Comparison of ENCODE assay signal across 1 cellular context in genomic region chr16:85883813-85884212, GRCh38.
TF ChIP-seq lines count a peak whose summit lies in the region.

No MANE protein-coding gene starts in this region.

TF ChIP-seq in HEK293, 187 proteins besides CTCF, POLR2A, EP300 and RAD21 (continued from another document):
- TF ChIP-seq, protein P1, sequence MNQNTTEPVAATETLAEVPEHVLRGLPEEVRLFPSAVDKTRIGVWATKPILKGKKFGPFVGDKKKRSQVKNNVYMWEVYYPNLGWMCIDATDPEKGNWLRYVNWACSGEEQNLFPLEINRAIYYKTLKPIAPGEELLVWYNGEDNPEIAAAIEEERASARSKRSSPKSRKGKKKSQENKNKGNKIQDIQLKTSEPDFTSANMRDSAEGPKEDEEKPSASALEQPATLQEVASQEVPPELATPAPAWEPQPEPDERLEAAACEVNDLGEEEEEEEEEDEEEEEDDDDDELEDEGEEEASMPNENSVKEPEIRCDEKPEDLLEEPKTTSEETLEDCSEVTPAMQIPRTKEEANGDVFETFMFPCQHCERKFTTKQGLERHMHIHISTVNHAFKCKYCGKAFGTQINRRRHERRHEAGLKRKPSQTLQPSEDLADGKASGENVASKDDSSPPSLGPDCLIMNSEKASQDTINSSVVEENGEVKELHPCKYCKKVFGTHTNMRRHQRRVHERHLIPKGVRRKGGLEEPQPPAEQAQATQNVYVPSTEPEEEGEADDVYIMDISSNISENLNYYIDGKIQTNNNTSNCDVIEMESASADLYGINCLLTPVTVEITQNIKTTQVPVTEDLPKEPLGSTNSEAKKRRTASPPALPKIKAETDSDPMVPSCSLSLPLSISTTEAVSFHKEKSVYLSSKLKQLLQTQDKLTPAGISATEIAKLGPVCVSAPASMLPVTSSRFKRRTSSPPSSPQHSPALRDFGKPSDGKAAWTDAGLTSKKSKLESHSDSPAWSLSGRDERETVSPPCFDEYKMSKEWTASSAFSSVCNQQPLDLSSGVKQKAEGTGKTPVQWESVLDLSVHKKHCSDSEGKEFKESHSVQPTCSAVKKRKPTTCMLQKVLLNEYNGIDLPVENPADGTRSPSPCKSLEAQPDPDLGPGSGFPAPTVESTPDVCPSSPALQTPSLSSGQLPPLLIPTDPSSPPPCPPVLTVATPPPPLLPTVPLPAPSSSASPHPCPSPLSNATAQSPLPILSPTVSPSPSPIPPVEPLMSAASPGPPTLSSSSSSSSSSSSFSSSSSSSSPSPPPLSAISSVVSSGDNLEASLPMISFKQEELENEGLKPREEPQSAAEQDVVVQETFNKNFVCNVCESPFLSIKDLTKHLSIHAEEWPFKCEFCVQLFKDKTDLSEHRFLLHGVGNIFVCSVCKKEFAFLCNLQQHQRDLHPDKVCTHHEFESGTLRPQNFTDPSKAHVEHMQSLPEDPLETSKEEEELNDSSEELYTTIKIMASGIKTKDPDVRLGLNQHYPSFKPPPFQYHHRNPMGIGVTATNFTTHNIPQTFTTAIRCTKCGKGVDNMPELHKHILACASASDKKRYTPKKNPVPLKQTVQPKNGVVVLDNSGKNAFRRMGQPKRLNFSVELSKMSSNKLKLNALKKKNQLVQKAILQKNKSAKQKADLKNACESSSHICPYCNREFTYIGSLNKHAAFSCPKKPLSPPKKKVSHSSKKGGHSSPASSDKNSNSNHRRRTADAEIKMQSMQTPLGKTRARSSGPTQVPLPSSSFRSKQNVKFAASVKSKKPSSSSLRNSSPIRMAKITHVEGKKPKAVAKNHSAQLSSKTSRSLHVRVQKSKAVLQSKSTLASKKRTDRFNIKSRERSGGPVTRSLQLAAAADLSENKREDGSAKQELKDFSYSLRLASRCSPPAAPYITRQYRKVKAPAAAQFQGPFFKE (tag by site-specific recombination; IDR thresholded peaks at IDR 0.05; ENCODE audit: borderline replicate concordance), result no peak
